27 cellular contexts compared by ENCODE assay signal in genomic region chr5:84748313-84748712, GRCh38.
"Had no signal": no experiment of that assay in that cellular context is flagged by ENCODE, and none has a peak within 500 bp of the region (broad histone marks: within the 10 kb centered on the region; RNA-seq: fewer than 3 reads in every experiment).

No MANE protein-coding gene starts in this region.

- FAIRE-seq: urothelium cell line had no signal

- H3K4me1 ChIP-seq: stomach, suprapubic skin, testis, thyroid gland, tibial artery, tibial nerve, transverse colon, upper lobe of left lung, upper lobe of right lung, uterus, vagina had no signal

- H3K36me3 ChIP-seq: stomach, suprapubic skin, thoracic aorta, thyroid gland, tibial artery, tibial nerve, transverse colon, upper lobe of left lung, upper lobe of right lung, uterus, vagina had no signal

- H3K4me3 ChIP-seq: stomach, suprapubic skin, testis, thoracic aorta, thyroid gland, tibial artery, tibial nerve, transverse colon, upper lobe of left lung, upper lobe of right lung, uterus, vagina had no signal

- H3K27ac ChIP-seq: stomach, suprapubic skin, testis, thoracic aorta, thyroid gland, tibial artery, tibial nerve, transverse colon, upper lobe of left lung, upper lobe of right lung, uterus, vagina had no signal

- H3K27me3 ChIP-seq: stomach, suprapubic skin, testis, thyroid gland, tibial artery, tibial nerve, transverse colon, upper lobe of left lung, upper lobe of right lung, uterus, vagina had no signal

- H3K9me3 ChIP-seq: stomach, suprapubic skin, testis, thoracic aorta, thyroid gland, tibial artery, tibial nerve, transverse colon, upper lobe of left lung, upper lobe of right lung, uterus, vagina had no signal

- ATAC-seq: stimulated activated effector memory CD8-positive, alpha-beta T cell treated with anti-CD3 and anti-CD28 coated beads, Interleukin-12 subunit alpha, Interleukin-12 subunit beta, amount 100 ng/mL, for 72 hours; stimulated activated memory B cell treated with anti-CD40 and anti-IgM and Interleukin-4, amounts not matched to agents 10 μg/mL and 1 μg/mL and 100 μg/mL, for 72 hours; stimulated activated naive B cell treated with anti-CD40 and anti-IgM and Interleukin-4, amounts not matched to agents 10 μg/mL and 1 μg/mL and 100 μg/mL, for 72 hours; stimulated activated naive CD8-positive, alpha-beta T cell treated with anti-CD3 and anti-CD28 coated beads, Interleukin-15, amount 100 ng/mL, for 72 hours; stimulated activated naive CD8-positive, alpha-beta T cell treated with anti-CD3 and anti-CD28 coated beads, Interleukin-15, Interleukin-2, amounts not matched to agents 100 U/mL and 50 U/mL, for 24 hours; upper lobe of right lung had no signal

- DNase-seq: stimulated activated CD4-positive, alpha-beta T cell treated with anti-CD3 and anti-CD28 coated beads, Interleukin-2, amount 100 ng/mL, for 48 hours; stimulated activated CD4-positive, alpha-beta T cell treated with anti-CD3 and anti-CD28 coated beads, Interleukin-4, amount 100 ng/mL, for 1 hour; stimulated activated CD4-positive, alpha-beta T cell treated with anti-CD3 and anti-CD28 coated beads, Interleukin-4, amount 100 ng/mL, for 24 hours; stimulated activated CD4-positive, alpha-beta T cell treated with anti-CD3 and anti-CD28 coated beads, Interleukin-4, amount 100 ng/mL, for 4 hours; stimulated activated CD8-positive, alpha-beta memory T cell treated with anti-CD3 and anti-CD28 coated beads, Interleukin-4, amount 100 ng/mL, for 48 hours; stimulated activated naive B cell treated with anti-CD40 and anti-IgM and Interleukin-4, amounts not matched to agents 10 μg/mL and 1 μg/mL and 100 μg/mL, for 72 hours; stimulated activated naive CD4-positive, alpha-beta T cell; stimulated activated naive CD4-positive, alpha-beta T cell treated with Interleukin-2 at 50 U/mL for 16 hours; stimulated activated naive CD8-positive, alpha-beta T cell treated with anti-CD3 and anti-CD28 coated beads, Interleukin-15, amount 100 ng/mL, for 72 hours; stimulated activated naive CD8-positive, alpha-beta T cell treated with anti-CD3 and anti-CD28 coated beads, Interleukin-15, Interleukin-2, amounts not matched to agents 100 U/mL and 50 U/mL, for 24 hours; stomach; substantia nigra; testis; thyroid gland; tibial artery; transverse colon; trophoblast cell; upper lobe of left lung; upper lobe of right lung; uterus had no signal
